13 cellular contexts compared by ENCODE assay signal in the genomic region with DNA sequence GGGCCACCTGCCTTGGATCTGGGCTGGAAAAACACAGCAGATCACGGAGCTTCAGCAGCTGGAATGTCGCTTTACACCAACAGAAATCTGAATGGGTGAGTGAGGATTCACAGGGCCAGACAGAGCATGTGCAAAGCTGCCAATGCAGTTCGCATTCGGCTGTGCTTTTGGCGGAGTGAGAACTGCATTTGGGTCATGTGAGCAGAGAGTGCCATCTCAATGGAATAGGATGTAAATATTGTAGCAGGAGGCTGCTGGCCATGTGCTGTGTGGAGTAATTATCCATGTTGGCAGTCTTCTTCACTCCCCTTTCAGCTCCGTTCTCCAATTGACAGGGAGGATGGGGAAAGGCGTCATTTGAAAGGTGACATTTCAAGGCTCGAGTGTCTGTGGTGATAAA. TPM values are rescaled to one million over a fixed set of nuclear protein-coding genes. Genes with fewer than 3 reads are reported as not detected.
DNase-seq lines count a peak whose midpoint lies in the region; ATAC-seq and TF ChIP-seq lines count a peak whose summit lies in the region.
"Had no signal": no experiment of that assay in that cellular context is flagged by ENCODE, and none has a peak within 500 bp of the region (broad histone marks: within the 10 kb centered on the region; RNA-seq: fewer than 3 reads in every experiment).

A gene (minus strand): TSS at position 101 of the 400 bp plus-strand sequence. CDS start 417 bp downstream, outside the sequence.

- in situ Hi-C loops in GM23248 (cut with MboI) = no loop called here

- H3K79me2 ChIP-seq in SK-N-SH (ENCODE audit: insufficient read depth) (no peaks in the 10 kb centered on the region), smooth muscle cell (ENCODE audit: low read depth) (no peaks in the 10 kb centered on the region), GM23248 (ENCODE audit: insufficient read depth) (no peaks in the 10 kb centered on the region)

- H3K4me2 ChIP-seq in SK-N-SH (no peak within 1 kb of the TSS), smooth muscle cell (no peak within 1 kb of the TSS), GM23248 (ENCODE audit: unreplicated experiment) (no peak within 1 kb of the TSS)

- WGBS in SK-N-SH (ENCODE audit: low lambda C conversion rate) = 54% methylated on average over 8 of the region's 8 CpGs
- WGBS in smooth muscle cell (ENCODE audit: low lambda C conversion rate) = 72% methylated on average over 8 of the region's 8 CpGs
- 55 to 58% methylated on average over 8 of the region's 8 CpGs for WGBS in GM23248 (ENCODE audit: low coverage in 1 of 2, low lambda C conversion rate in 2 of 2, missing lambda C conversion rate in 2 of 2), 2 experiments

- H3K9ac ChIP-seq in SK-N-SH (no peak within 1 kb of the TSS), smooth muscle cell (ENCODE audit: low read depth) (no peak within 1 kb of the TSS), GM23248 (no peak within 1 kb of the TSS)

- no peak for TF ChIP-seq RAD21 in SK-N-SH (IDR thresholded peaks at IDR 0.05; ENCODE audit: low read length)

- CTCF ChIA-PET in SK-N-SH (lab: Yijun Ruan, JAX) = no interaction called here

- no peak within 1 kb of the TSS for H3K4me3 ChIP-seq in SK-N-SH (ENCODE audit: low read depth in 2 of 2, low read length in 1 of 2)
- H3K4me3 ChIP-seq in smooth muscle cell = no peak within 1 kb of the TSS
- no peak within 1 kb of the TSS for H3K4me3 ChIP-seq in GM23248

- H3F3A ChIP-seq in SK-N-SH (replicated peaks; ENCODE audit: insufficient read depth) (no peaks in the 10 kb centered on the region), smooth muscle cell (ENCODE audit: low read depth) (no peaks in the 10 kb centered on the region), GM23248 (ENCODE audit: insufficient read depth) (no peaks in the 10 kb centered on the region)

- peaks cover 0 to 5% of the 10 kb centered on the region in 2 experiments; a peak in 1 of 4 replicates for H3K4me1 ChIP-seq in SK-N-SH (ENCODE audit: control insufficient read depth in 1 of 2, insufficient read depth in 2 of 2, low read depth in 1 of 2, low read length in 1 of 2)
- no peaks in the 10 kb centered on the region for H3K4me1 ChIP-seq in smooth muscle cell (ENCODE audit: low read depth)
- no peaks in the 10 kb centered on the region for H3K4me1 ChIP-seq in GM23248 (ENCODE audit: insufficient read depth)

- H3K36me3 ChIP-seq in SK-N-SH (replicated peaks in 1 of 2; ENCODE audit: control insufficient read depth in 1 of 2, insufficient read depth in 2 of 2, low read length in 1 of 2) = no peaks in the 10 kb centered on the region
- H3K36me3 ChIP-seq in smooth muscle cell (ENCODE audit: low read depth) = no peaks in the 10 kb centered on the region
- no peaks in the 10 kb centered on the region for H3K36me3 ChIP-seq in GM23248 (ENCODE audit: low read depth)

- no peak for TF ChIP-seq EP300 in SK-N-SH (IDR thresholded peaks at IDR 0.05; ENCODE audit: borderline replicate concordance in 1 of 2, low read depth in 1 of 2, low read length in 1 of 2)

- H3K27ac ChIP-seq in SK-N-SH (ENCODE audit: low read depth in 2 of 2, low read length in 1 of 2) (no peak within 1 kb of the TSS), smooth muscle cell (ENCODE audit: low read depth) (no peak within 1 kb of the TSS), GM23248 (no peak within 1 kb of the TSS)

- POLR2A ChIA-PET in SK-N-SH (lab: Yijun Ruan, JAX) = no interaction called here

- no peaks in the 10 kb centered on the region for H3K9me2 ChIP-seq in SK-N-SH
- no peaks in the 10 kb centered on the region for H3K9me2 ChIP-seq in GM23248 (ENCODE audit: insufficient read depth)

- ATAC-seq in GM19023 (IDR thresholded peaks at IDR 0.05; ENCODE audit: unreplicated experiment) (no peak), GM19452 (IDR thresholded peaks at IDR 0.05; ENCODE audit: unreplicated experiment) (no peak)
- ATAC-seq: stimulated activated naive CD8-positive, alpha-beta T cell treated with anti-CD3 and anti-CD28 coated beads, Interleukin-15, Interleukin-2, amounts not matched to agents 100 U/mL and 50 U/mL, for 24 hours had no signal

- H3K9me3 ChIP-seq in SK-N-SH = no peaks in the 10 kb centered on the region
- no peaks in the 10 kb centered on the region for H3K9me3 ChIP-seq in smooth muscle cell (replicated peaks; ENCODE audit: low read depth)
- H3K9me3 ChIP-seq in GM23248 (ENCODE audit: low read depth) = no peaks in the 10 kb centered on the region

- no peak for TF ChIP-seq CTCF in SK-N-SH (IDR thresholded peaks at IDR 0.05)
- no peak for TF ChIP-seq CTCF in smooth muscle cell (IDR thresholded peaks at IDR 0.05; ENCODE audit: borderline replicate concordance, insufficient read depth, poor library complexity, severe bottlenecking)

- H2AFZ ChIP-seq in SK-N-SH (ENCODE audit: low read depth) (0 out of 2 replicates have a peak within 1 kb of the TSS, but pooled peaks have one; percentile 4), smooth muscle cell (ENCODE audit: low read depth) (no peak within 1 kb of the TSS), GM23248 (no peak within 1 kb of the TSS)

- DNase-seq in COR-L47 (lab: John Stamatoyannopoulos, UW) (peak; percentile 81), NCI-H187 (lab: John Stamatoyannopoulos, UW) (peak; percentile 20 to 50), SK-N-SH (peak; percentile 30), islet precursor cell (peak; percentile 58), smooth muscle cell (lab: John Stamatoyannopoulos, UW; ENCODE audit: unreplicated experiment) (no peak), GM23248 (no peak)
- DNase-seq: activated CD4-positive, alpha-beta T cell treated with anti-CD3 and anti-CD28 coated beads for 1 hour; hippocampal formation; mammary epithelial cell; stimulated activated naive CD8-positive, alpha-beta T cell treated with anti-CD3 and anti-CD28 coated beads, Interleukin-15, Interleukin-2, amounts not matched to agents 100 U/mL and 50 U/mL, for 24 hours had no signal

- H3K27me3 ChIP-seq in SK-N-SH (ENCODE audit: insufficient read depth) = 0 out of 2 replicates have a peak, but pooled peaks cover 5% of the 10 kb centered on the region
- H3K27me3 ChIP-seq in smooth muscle cell (ENCODE audit: low read depth) = no peaks in the 10 kb centered on the region
- 0 out of 2 replicates have a peak, but pooled peaks cover 11% of the 10 kb centered on the region for H3K27me3 ChIP-seq in GM23248 (replicated peaks; ENCODE audit: insufficient read depth)

- H4K20me1 ChIP-seq in SK-N-SH (ENCODE audit: insufficient read depth) = no peaks in the 10 kb centered on the region
- H4K20me1 ChIP-seq in smooth muscle cell (ENCODE audit: low read depth) = no peaks in the 10 kb centered on the region
- no peaks in the 10 kb centered on the region for H4K20me1 ChIP-seq in GM23248 (ENCODE audit: insufficient read depth)

TF ChIP-seq in SK-N-SH, 30 proteins besides CTCF, POLR2A, EP300 and RAD21:
- TF ChIP-seq NFIC (IDR thresholded peaks at IDR 0.05; ENCODE audit: borderline replicate concordance) (no peak), MXI1 (IDR thresholded peaks at IDR 0.05; ENCODE audit: low read depth, low read length) (no peak), RCOR1 (IDR thresholded peaks at IDR 0.05; ENCODE audit: low read length) (no peak), YY1 (IDR thresholded peaks at IDR 0.05; ENCODE audit: low read depth) (no peak)
- TF ChIP-seq, protein P1, sequence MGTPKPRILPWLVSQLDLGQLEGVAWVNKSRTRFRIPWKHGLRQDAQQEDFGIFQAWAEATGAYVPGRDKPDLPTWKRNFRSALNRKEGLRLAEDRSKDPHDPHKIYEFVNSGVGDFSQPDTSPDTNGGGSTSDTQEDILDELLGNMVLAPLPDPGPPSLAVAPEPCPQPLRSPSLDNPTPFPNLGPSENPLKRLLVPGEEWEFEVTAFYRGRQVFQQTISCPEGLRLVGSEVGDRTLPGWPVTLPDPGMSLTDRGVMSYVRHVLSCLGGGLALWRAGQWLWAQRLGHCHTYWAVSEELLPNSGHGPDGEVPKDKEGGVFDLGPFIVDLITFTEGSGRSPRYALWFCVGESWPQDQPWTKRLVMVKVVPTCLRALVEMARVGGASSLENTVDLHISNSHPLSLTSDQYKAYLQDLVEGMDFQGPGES (IDR thresholded peaks at IDR 0.05; ENCODE audit: low read depth, low read length) = no peak

RNA-seq across cellular contexts. Expression of the gene that starts here (rescaled TPM):
- not detected in 2 replicates for polyA plus RNA-seq in SK-N-SH (2012; rRNA removed)
- 0.01 and 0.03 TPM in 2 replicates for polyA plus RNA-seq in SK-N-SH (2012; cell fraction: cytosol; rRNA removed)
- not detected in 2 replicates for polyA plus RNA-seq in SK-N-SH (2012; cell fraction: nucleus; rRNA removed)
- 0.27 and 1.7 TPM in 2 replicates for total RNA-seq in smooth muscle cell
- 0.70 and 1.1 TPM in 2 replicates for polyA plus RNA-seq in smooth muscle cell
- not detected in 2 replicates for total RNA-seq in GM23248 (2014; rRNA removed; shearing (Covaris generic))
- polyA plus RNA-seq in GM23248 (2016; fragmentation: Nextera tagmentation; extraction: Ambion mirVana) = not detected in 2 replicates
- total RNA-seq: mammary epithelial cell had no signal
- polyA plus RNA-seq: BJ, mammary epithelial cell had no signal

Comparison
In these comparisons a context has a peak if more than half of its experiments do, and no peak if none do; other contexts are left out.
1. Peak in DNase-seq in SK-N-SH; RNA of the gene not detected or under 1 TPM.
2. DNase-seq: peak in COR-L47 (single experiment), NCI-H187 (2 of 2) and islet precursor cell (single experiment); none in smooth muscle cell (single experiment) and GM23248 (single experiment).